Comparison of ENCODE assay signal across 8 cellular contexts in genomic region chr22:20299736-20300136, GRCh38. TPM values are rescaled to one million over a fixed set of nuclear protein-coding genes. Genes with fewer than 3 reads are reported as not detected.
A peak's percentile ranks its signal among the peaks of the same experiment; 100 is the strongest.
DNase-seq lines count a peak whose midpoint lies in the region; TF ChIP-seq lines count a peak whose summit lies in the region.

No MANE protein-coding gene starts in this region.

- peak; percentile 65 for DNase-seq in NCI-H345 (lab: John Stamatoyannopoulos, UW)
- DNase-seq in NCI-H345 treated with DMSO at 0.1 percent for 48 hours (lab: John Stamatoyannopoulos, UW; ENCODE audit: unreplicated experiment): no peak
- peak; percentile 81 for DNase-seq in NCI-H2227 (lab: John Stamatoyannopoulos, UW; ENCODE audit: unreplicated experiment)
- no peak for DNase-seq in choroid plexus epithelial cell (ENCODE audit: low read depth)
- DNase-seq in mesothelial cell of epicardium (ENCODE audit: low spot score in 2 of 2, unreplicated experiment in 2 of 2): no peak
- no peak for DNase-seq in putamen (ENCODE audit: low spot score)
- no peak for DNase-seq in NCI-H446 (lab: John Stamatoyannopoulos, UW)
- DNase-seq in GM20000 (ENCODE audit: low spot score): no peak

- H3K36me3 Mint-ChIP-seq in mesothelial cell of epicardium: no peaks in the 10 kb centered on the region

- no peak overlapping the region for H3K27ac Mint-ChIP-seq in mesothelial cell of epicardium

- TF ChIP-seq CTCF in choroid plexus epithelial cell (conservative IDR thresholded peaks at IDR 0.05; ENCODE audit: low read depth, low read length): no peak
- TF ChIP-seq CTCF in mesothelial cell of epicardium (IDR thresholded peaks at IDR 0.05; ENCODE audit: unreplicated experiment): no peak
- no peak for TF ChIP-seq CTCF in GM20000 (IDR thresholded peaks at IDR 0.05; ENCODE audit: extremely low read depth, missing control alignments)

- peaks cover 67% of the 10 kb centered on the region for H3K27me3 Mint-ChIP-seq in mesothelial cell of epicardium (ENCODE audit: low read depth)

- H3K4me3 Mint-ChIP-seq in mesothelial cell of epicardium: peak overlapping the region; percentile 49

- H3K9me3 Mint-ChIP-seq in mesothelial cell of epicardium: no peaks in the 10 kb centered on the region

- H3K4me3 ChIP-seq in choroid plexus epithelial cell (ENCODE audit: low read depth, low read length): peak overlapping the region; percentile 48

- H3K4me1 Mint-ChIP-seq in mesothelial cell of epicardium: peaks cover 11% of the 10 kb centered on the region

RNA-seq across cellular contexts. Expression of gene DGCR6L, which starts 20.1 kb away (rescaled TPM):
- total RNA-seq in mesothelial cell of epicardium: 38.7 to 40.1 TPM (median 38.7 TPM) in 3 replicates

RNA-seq across cellular contexts. Expression of gene RTN4R, which starts 31.6 kb away (rescaled TPM):
- 8.9 to 10.0 TPM (median 9.5 TPM) in 3 replicates for total RNA-seq in mesothelial cell of epicardium

Comparison
In these comparisons a context has a peak if more than half of its experiments do, and no peak if none do; other contexts are left out.
1. DNase-seq: peak in NCI-H345 (single experiment) and NCI-H2227 (single experiment); none in NCI-H345 treated with DMSO at 0.1 percent for 48 hours (single experiment), choroid plexus epithelial cell (single experiment), mesothelial cell of epicardium (0 of 2), putamen (single experiment), NCI-H446 (0 of 2) and GM20000 (single experiment).